ENCODE assay signal across 13 cellular contexts in genomic region chr16:67199808-67200198, GRCh38. TPM values are rescaled to one million over a fixed set of nuclear protein-coding genes. Genes with fewer than 3 reads are reported as not detected.
DNase-seq lines count a peak whose midpoint lies in the region; ATAC-seq, FAIRE-seq and TF ChIP-seq lines count a peak whose summit lies in the region.
"Had no signal": no experiment of that assay in that cellular context is flagged by ENCODE, and none has a peak within 500 bp of the region (broad histone marks: within the 10 kb centered on the region; RNA-seq: fewer than 3 reads in every experiment).

No MANE protein-coding gene starts in this region.

- H3K36me3 Mint-ChIP-seq in chondrocyte (ENCODE audit: low read depth) (peaks cover 21% of the 10 kb centered on the region), T-cell (peaks cover 20% of the 10 kb centered on the region)

- no peak for FAIRE-seq in GM19239 (lab: Jason Lieb, UNC)
- FAIRE-seq: A549 had no signal

- CTCF ChIA-PET in T-cell (lab: Charles Lee): no interaction called here

- no peaks in the 10 kb centered on the region for H3K9me3 Mint-ChIP-seq in chondrocyte (ENCODE audit: low read depth)
- H3K9me3 Mint-ChIP-seq in T-cell: no peaks in the 10 kb centered on the region

- H3K9me3 ChIP-seq in stomach: no peaks in the 10 kb centered on the region
- no peaks in the 10 kb centered on the region for H3K9me3 ChIP-seq in HAP-1
- H3K9me3 ChIP-seq: A549 had no signal

- intact Hi-C loops in stomach (cut with DNase I; ENCODE audit: low total_unique reads): no loop called here

- H3K4me1 Mint-ChIP-seq in chondrocyte (ENCODE audit: low read depth) (peaks cover 10% of the 10 kb centered on the region), T-cell (peaks cover 14 to 24% (median 16%) of the 10 kb centered on the region in 3 donors)

- peak overlapping the region; percentile 77 to 90 (median 84) for H3K27ac ChIP-seq in stomach
- H3K27ac ChIP-seq: A549 had no signal

- TF ChIP-seq CTCF in chondrocyte (IDR thresholded peaks at IDR 0.05) (peak; percentile 20), stomach (IDR thresholded peaks at IDR 0.05) (peak in 1 of 7 experiments; percentile 4)

- H3K4me3 Mint-ChIP-seq in chondrocyte (ENCODE audit: unreplicated experiment) (no peak overlapping the region), T-cell (no peak overlapping the region)

- peak overlapping the region; percentile 38 to 61 (median 46) for H3K4me3 ChIP-seq in stomach
- no peak overlapping the region for H3K4me3 ChIP-seq in HAP-1
- H3K4me3 ChIP-seq: A549 had no signal

- H3K27ac Mint-ChIP-seq in chondrocyte (ENCODE audit: unreplicated experiment) (no peak overlapping the region), T-cell (no peak overlapping the region)

- no peak for TF ChIP-seq EP300 in stomach (IDR thresholded peaks at IDR 0.05)

- H3K36me3 ChIP-seq in stomach: peaks cover 63 to 99% (median 83%) of the 10 kb centered on the region in 4 donors
- H3K36me3 ChIP-seq in HAP-1 (replicated peaks): peaks cover 72% of the 10 kb centered on the region

- DNase-seq in NCI-H345 (lab: John Stamatoyannopoulos, UW) (peak; percentile 36), NCI-H345 treated with DMSO at 0.1 percent for 48 hours (lab: John Stamatoyannopoulos, UW; ENCODE audit: unreplicated experiment) (no peak), chondrocyte (ENCODE audit: low spot score) (no peak), left kidney (ENCODE audit: low read depth, low spot score) (peak; percentile 21), stomach (no peak), T-cell (no peak), GM19239 (ENCODE audit: insufficient read length, low spot score) (no peak), HAP-1 (ENCODE audit: low spot score in 2 of 2) (no peak)
- DNase-seq: DND-41; NCI-H1092; stimulated activated naive CD4-positive, alpha-beta T cell treated with Interleukin-2 at 50 U/mL for 16 hours; T-helper 9 cell had no signal

- H3K27me3 ChIP-seq in stomach: no peaks in the 10 kb centered on the region
- no peaks in the 10 kb centered on the region for H3K27me3 ChIP-seq in HAP-1 (ENCODE audit: low read depth)

- POLR2A ChIA-PET in T-cell (lab: Charles Lee): no interaction called here

- H3K4me1 ChIP-seq in stomach (peaks cover 15 to 48% (median 31%) of the 10 kb centered on the region in 4 donors), HAP-1 (no peaks in the 10 kb centered on the region)

- H3K27me3 Mint-ChIP-seq in chondrocyte (ENCODE audit: low read depth): no peaks in the 10 kb centered on the region
- H3K27me3 Mint-ChIP-seq in T-cell: no peaks in the 10 kb centered on the region

- in situ Hi-C loops in HAP-1 (cut with MboI; ENCODE audit: low sequenced_read_pairs): no loop called here

- no peak for TF ChIP-seq POLR2A in stomach (IDR thresholded peaks at IDR 0.05)

- 27 to 52% (median 33%) methylated on average over 19 to 22 of the region's 22 CpGs for WGBS in stomach, 5 donors

- no peak for ATAC-seq in T-cell (replicated peaks in 1 of 4)
- ATAC-seq: A549 had no signal

RNA-seq across cellular contexts. Expression of gene ELMO3, which starts 0.9 kb away (rescaled TPM):
- total RNA-seq in chondrocyte: 1.1 to 1.2 TPM (median 1.1 TPM) in 3 replicates
- total RNA-seq in stomach: 100 to 1,000 TPM in 2 of 5 donors, 10 to 100 TPM in 3; 11.6 to 133 (median 57.2) TPM
- 10 to 100 TPM; 20.4 to 44.6 (median 37.1) TPM for polyA plus RNA-seq in stomach
- total RNA-seq in T-cell: 10 to 100 TPM in 1 of 5 donors, 1 to 10 TPM in 4; 3.8 to 11.7 (median 8.8) TPM

RNA-seq across cellular contexts. Expression of gene E2F4, which starts 7.8 kb away (rescaled TPM):
- 31.9 to 41.0 TPM (median 33.4 TPM) in 3 replicates for total RNA-seq in chondrocyte
- 100 to 1,000 TPM in 2 of 5 donors, 10 to 100 TPM in 3; 36.8 to 304 (median 89.7) TPM for total RNA-seq in stomach
- 10 to 100 TPM; 32.8 to 44.3 (median 38.7) TPM for polyA plus RNA-seq in stomach
- 10 to 100 TPM; 59.4 to 97.1 (median 83.1) TPM for total RNA-seq in T-cell

RNA-seq across cellular contexts. Expression of gene EXOC3L1, which starts 9.9 kb away (rescaled TPM):
- total RNA-seq in chondrocyte (not detected in 3 replicates), stomach (10 to 100 TPM in 3 of 5 donors, 1 to 10 TPM in 1, not detected in 1; 1.3 to 25.5 (median 14.5) TPM), T-cell (under 1 TPM in 1 of 5 donors, not detected in 4; 0.25 TPM)
- 1 to 10 TPM; 3.9 to 6.8 (median 4.0) TPM for polyA plus RNA-seq in stomach

RNA-seq across cellular contexts. Expression of gene MATCAP1, which starts 16.0 kb away (rescaled TPM):
- total RNA-seq in chondrocyte: 28.0 to 45.0 TPM (median 29.9 TPM) in 3 replicates
- total RNA-seq in stomach: 100 to 1,000 TPM in 1 of 5 donors, 10 to 100 TPM in 4; 13.2 to 156 (median 24.0) TPM
- 10 to 100 TPM in 1 of 3 donors, 1 to 10 TPM in 2; 8.5 to 25.7 (median 9.5) TPM for polyA plus RNA-seq in stomach
- 10 to 100 TPM; 11.3 to 16.5 (median 14.8) TPM for total RNA-seq in T-cell

RNA-seq across cellular contexts. Expression of gene TMEM208, which starts 27.1 kb away (rescaled TPM):
- total RNA-seq in chondrocyte: 41.7 to 55.7 TPM (median 43.2 TPM) in 3 replicates
- total RNA-seq in stomach: 100 to 1,000 TPM in 1 of 5 donors, 10 to 100 TPM in 3, 1 to 10 TPM in 1; 8.7 to 126 (median 46.4) TPM
- 100 to 1,000 TPM in 1 of 3 donors, 10 to 100 TPM in 2; 39.6 to 141 (median 89.2) TPM for polyA plus RNA-seq in stomach
- total RNA-seq in T-cell: 10 to 100 TPM; 28.5 to 40.3 (median 34.8) TPM

Comparison
In these comparisons a context has a peak if more than half of its experiments do, and no peak if none do; other contexts are left out.
1. DNase-seq: peak in NCI-H345 (single experiment) and left kidney (single experiment); none in NCI-H345 treated with DMSO at 0.1 percent for 48 hours (single experiment), chondrocyte (single experiment), stomach (single experiment), T-cell (0 of 34), GM19239 (single experiment) and HAP-1 (0 of 2).